ENCODE assay signal across 1 cellular context in the genomic region with DNA sequence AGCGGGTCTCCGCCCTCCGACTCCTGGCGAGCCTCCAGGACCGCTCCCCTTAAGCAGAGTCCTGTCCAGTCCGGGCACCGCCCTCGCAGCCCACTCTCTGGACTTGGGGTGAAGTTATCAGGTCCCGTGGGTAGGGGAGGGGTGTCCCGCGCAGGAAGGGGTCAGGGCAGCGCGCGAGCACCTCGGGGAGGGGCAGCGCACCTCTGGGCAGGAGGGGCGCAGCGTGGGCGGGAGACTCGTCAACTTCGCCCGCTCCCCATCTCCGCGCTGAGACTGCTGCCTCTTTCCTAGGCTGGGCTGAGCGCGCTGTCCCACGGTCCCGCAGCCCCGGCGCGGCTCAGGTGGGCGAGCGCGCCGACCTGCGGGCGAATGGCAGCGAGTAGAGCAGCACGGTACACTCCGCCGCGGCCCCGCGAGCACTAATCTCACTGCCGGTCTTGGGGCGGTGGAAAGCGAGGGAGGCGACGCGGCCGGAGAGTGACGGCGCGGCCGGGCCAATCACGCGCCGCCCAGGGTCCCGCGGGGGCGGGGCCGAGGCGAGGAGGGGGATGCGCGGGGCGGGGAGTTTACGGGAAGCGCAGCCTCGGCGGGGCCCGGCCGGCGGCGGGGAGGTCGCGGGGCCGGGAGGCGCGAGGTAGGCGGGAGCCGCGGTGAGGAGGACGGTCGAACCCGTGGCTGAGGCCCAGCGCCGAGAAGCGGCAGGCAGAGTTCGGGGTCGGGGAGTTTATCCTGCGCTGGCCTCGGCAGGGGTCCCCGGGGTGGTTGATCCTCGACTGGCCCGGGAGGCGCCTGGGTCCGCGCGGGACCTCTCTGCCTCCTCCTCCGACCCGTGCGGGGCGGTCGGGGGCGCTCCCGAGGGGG.
TF ChIP-seq lines count a peak whose summit lies in the region.

A gene (minus strand): TSS at position 421 of the 861 bp plus-strand sequence. CDS start 696 bp downstream, outside the sequence.

TF ChIP-seq in HEK293, 187 proteins besides CTCF, POLR2A, EP300 and RAD21 (continued from another document):
- TF ChIP-seq, protein P1, sequence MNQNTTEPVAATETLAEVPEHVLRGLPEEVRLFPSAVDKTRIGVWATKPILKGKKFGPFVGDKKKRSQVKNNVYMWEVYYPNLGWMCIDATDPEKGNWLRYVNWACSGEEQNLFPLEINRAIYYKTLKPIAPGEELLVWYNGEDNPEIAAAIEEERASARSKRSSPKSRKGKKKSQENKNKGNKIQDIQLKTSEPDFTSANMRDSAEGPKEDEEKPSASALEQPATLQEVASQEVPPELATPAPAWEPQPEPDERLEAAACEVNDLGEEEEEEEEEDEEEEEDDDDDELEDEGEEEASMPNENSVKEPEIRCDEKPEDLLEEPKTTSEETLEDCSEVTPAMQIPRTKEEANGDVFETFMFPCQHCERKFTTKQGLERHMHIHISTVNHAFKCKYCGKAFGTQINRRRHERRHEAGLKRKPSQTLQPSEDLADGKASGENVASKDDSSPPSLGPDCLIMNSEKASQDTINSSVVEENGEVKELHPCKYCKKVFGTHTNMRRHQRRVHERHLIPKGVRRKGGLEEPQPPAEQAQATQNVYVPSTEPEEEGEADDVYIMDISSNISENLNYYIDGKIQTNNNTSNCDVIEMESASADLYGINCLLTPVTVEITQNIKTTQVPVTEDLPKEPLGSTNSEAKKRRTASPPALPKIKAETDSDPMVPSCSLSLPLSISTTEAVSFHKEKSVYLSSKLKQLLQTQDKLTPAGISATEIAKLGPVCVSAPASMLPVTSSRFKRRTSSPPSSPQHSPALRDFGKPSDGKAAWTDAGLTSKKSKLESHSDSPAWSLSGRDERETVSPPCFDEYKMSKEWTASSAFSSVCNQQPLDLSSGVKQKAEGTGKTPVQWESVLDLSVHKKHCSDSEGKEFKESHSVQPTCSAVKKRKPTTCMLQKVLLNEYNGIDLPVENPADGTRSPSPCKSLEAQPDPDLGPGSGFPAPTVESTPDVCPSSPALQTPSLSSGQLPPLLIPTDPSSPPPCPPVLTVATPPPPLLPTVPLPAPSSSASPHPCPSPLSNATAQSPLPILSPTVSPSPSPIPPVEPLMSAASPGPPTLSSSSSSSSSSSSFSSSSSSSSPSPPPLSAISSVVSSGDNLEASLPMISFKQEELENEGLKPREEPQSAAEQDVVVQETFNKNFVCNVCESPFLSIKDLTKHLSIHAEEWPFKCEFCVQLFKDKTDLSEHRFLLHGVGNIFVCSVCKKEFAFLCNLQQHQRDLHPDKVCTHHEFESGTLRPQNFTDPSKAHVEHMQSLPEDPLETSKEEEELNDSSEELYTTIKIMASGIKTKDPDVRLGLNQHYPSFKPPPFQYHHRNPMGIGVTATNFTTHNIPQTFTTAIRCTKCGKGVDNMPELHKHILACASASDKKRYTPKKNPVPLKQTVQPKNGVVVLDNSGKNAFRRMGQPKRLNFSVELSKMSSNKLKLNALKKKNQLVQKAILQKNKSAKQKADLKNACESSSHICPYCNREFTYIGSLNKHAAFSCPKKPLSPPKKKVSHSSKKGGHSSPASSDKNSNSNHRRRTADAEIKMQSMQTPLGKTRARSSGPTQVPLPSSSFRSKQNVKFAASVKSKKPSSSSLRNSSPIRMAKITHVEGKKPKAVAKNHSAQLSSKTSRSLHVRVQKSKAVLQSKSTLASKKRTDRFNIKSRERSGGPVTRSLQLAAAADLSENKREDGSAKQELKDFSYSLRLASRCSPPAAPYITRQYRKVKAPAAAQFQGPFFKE (tag by site-specific recombination; IDR thresholded peaks at IDR 0.05; ENCODE audit: borderline replicate concordance), result peak; percentile 30; the same call in 1 of the 2 replicates
- TF ChIP-seq, protein P2, sequence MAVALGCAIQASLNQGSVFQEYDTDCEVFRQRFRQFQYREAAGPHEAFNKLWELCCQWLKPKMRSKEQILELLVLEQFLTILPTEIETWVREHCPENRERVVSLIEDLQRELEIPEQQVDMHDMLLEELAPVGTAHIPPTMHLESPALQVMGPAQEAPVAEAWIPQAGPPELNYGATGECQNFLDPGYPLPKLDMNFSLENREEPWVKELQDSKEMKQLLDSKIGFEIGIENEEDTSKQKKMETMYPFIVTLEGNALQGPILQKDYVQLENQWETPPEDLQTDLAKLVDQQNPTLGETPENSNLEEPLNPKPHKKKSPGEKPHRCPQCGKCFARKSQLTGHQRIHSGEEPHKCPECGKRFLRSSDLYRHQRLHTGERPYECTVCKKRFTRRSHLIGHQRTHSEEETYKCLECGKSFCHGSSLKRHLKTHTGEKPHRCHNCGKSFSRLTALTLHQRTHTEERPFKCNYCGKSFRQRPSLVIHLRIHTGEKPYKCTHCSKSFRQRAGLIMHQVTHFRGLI (tag by site-specific recombination; IDR thresholded peaks at IDR 0.05), result 0 out of 2 replicates have a peak, but pooled peaks have one; percentile 15
- TF ChIP-seq, protein P3, sequence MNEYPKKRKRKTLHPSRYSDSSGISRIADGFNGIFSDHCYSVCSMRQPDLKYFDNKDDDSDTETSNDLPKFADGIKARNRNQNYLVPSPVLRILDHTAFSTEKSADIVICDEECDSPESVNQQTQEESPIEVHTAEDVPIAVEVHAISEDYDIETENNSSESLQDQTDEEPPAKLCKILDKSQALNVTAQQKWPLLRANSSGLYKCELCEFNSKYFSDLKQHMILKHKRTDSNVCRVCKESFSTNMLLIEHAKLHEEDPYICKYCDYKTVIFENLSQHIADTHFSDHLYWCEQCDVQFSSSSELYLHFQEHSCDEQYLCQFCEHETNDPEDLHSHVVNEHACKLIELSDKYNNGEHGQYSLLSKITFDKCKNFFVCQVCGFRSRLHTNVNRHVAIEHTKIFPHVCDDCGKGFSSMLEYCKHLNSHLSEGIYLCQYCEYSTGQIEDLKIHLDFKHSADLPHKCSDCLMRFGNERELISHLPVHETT (tag by site-specific recombination; IDR thresholded peaks at IDR 0.05), result no peak
- peak; percentile 34 for TF ChIP-seq GLIS1 (tag by site-specific recombination; IDR thresholded peaks at IDR 0.05)
- peak; percentile 60; the same call in 1 of the 2 replicates for TF ChIP-seq ZFP37 (tag by site-specific recombination; IDR thresholded peaks at IDR 0.05)
- 0 out of 2 replicates have a peak, but pooled peaks have one; percentile 20 for TF ChIP-seq OVOL3 (tag by site-specific recombination; IDR thresholded peaks at IDR 0.05)
- TF ChIP-seq ZNF302 (tag by site-specific recombination; IDR thresholded peaks at IDR 0.05; ENCODE audit: low read depth), result no peak
- no peak for TF ChIP-seq ZNF140 (tag by site-specific recombination; IDR thresholded peaks at IDR 0.05)
- no peak for TF ChIP-seq ZNF221 (tag by site-specific recombination; IDR thresholded peaks at IDR 0.05; ENCODE audit: borderline replicate concordance)
- TF ChIP-seq, protein P4, sequence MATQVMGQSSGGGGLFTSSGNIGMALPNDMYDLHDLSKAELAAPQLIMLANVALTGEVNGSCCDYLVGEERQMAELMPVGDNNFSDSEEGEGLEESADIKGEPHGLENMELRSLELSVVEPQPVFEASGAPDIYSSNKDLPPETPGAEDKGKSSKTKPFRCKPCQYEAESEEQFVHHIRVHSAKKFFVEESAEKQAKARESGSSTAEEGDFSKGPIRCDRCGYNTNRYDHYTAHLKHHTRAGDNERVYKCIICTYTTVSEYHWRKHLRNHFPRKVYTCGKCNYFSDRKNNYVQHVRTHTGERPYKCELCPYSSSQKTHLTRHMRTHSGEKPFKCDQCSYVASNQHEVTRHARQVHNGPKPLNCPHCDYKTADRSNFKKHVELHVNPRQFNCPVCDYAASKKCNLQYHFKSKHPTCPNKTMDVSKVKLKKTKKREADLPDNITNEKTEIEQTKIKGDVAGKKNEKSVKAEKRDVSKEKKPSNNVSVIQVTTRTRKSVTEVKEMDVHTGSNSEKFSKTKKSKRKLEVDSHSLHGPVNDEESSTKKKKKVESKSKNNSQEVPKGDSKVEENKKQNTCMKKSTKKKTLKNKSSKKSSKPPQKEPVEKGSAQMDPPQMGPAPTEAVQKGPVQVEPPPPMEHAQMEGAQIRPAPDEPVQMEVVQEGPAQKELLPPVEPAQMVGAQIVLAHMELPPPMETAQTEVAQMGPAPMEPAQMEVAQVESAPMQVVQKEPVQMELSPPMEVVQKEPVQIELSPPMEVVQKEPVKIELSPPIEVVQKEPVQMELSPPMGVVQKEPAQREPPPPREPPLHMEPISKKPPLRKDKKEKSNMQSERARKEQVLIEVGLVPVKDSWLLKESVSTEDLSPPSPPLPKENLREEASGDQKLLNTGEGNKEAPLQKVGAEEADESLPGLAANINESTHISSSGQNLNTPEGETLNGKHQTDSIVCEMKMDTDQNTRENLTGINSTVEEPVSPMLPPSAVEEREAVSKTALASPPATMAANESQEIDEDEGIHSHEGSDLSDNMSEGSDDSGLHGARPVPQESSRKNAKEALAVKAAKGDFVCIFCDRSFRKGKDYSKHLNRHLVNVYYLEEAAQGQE (tag by site-specific recombination; IDR thresholded peaks at IDR 0.05), result no peak; the same call in 1 of the 2 replicates
- TF ChIP-seq ZNF548 (tag by site-specific recombination; IDR thresholded peaks at IDR 0.05), result no peak
- peak; percentile 85 for TF ChIP-seq ZNF341 (tag by site-specific recombination; IDR thresholded peaks at IDR 0.05; ENCODE audit: low read depth)
- TF ChIP-seq, protein P5, sequence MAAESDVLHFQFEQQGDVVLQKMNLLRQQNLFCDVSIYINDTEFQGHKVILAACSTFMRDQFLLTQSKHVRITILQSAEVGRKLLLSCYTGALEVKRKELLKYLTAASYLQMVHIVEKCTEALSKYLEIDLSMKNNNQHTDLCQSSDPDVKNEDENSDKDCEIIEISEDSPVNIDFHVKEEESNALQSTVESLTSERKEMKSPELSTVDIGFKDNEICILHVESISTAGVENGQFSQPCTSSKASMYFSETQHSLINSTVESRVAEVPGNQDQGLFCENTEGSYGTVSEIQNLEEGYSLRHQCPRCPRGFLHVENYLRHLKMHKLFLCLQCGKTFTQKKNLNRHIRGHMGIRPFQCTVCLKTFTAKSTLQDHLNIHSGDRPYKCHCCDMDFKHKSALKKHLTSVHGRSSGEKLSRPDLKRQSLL (tag by site-specific recombination; IDR thresholded peaks at IDR 0.05), result no peak
- TF ChIP-seq YY2 (tag by site-specific recombination; IDR thresholded peaks at IDR 0.05), result no peak
- TF ChIP-seq, protein P6, sequence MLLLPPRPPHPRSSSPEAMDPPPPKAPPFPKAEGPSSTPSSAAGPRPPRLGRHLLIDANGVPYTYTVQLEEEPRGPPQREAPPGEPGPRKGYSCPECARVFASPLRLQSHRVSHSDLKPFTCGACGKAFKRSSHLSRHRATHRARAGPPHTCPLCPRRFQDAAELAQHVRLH (tag by site-specific recombination; IDR thresholded peaks at IDR 0.05), result no peak
- TF ChIP-seq ZNF394 (tag by site-specific recombination; IDR thresholded peaks at IDR 0.05; ENCODE audit: borderline replicate concordance), result 0 out of 2 replicates have a peak, but pooled peaks have one; percentile 39
- TF ChIP-seq ZNF121 (tag by site-specific recombination; IDR thresholded peaks at IDR 0.05), result peak; percentile 66; the same call in 1 of the 2 replicates
- TF ChIP-seq, protein P7, sequence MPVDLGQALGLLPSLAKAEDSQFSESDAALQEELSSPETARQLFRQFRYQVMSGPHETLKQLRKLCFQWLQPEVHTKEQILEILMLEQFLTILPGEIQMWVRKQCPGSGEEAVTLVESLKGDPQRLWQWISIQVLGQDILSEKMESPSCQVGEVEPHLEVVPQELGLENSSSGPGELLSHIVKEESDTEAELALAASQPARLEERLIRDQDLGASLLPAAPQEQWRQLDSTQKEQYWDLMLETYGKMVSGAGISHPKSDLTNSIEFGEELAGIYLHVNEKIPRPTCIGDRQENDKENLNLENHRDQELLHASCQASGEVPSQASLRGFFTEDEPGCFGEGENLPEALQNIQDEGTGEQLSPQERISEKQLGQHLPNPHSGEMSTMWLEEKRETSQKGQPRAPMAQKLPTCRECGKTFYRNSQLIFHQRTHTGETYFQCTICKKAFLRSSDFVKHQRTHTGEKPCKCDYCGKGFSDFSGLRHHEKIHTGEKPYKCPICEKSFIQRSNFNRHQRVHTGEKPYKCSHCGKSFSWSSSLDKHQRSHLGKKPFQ (tag by site-specific recombination; IDR thresholded peaks at IDR 0.05), result no peak
- peak; percentile 65 for TF ChIP-seq ZXDB (tag by site-specific recombination; IDR thresholded peaks at IDR 0.05)
- no peak for TF ChIP-seq ZNF701 (tag by site-specific recombination; IDR thresholded peaks at IDR 0.05)
- TF ChIP-seq KLF7 (tag by site-specific recombination; IDR thresholded peaks at IDR 0.05; ENCODE audit: borderline replicate concordance), result 0 out of 2 replicates have a peak, but pooled peaks have one; percentile 65
- TF ChIP-seq KLF16 (tag by site-specific recombination; IDR thresholded peaks at IDR 0.05), result peak; percentile 76
- TF ChIP-seq MEIS1 (CRISPR knock-in tag; IDR thresholded peaks at IDR 0.05; ENCODE audit: borderline replicate concordance), result no peak
- no peak for TF ChIP-seq ZNF549 (tag by site-specific recombination; IDR thresholded peaks at IDR 0.05)
- no peak; the same call in 1 of the 2 replicates for TF ChIP-seq ZNF2 (tag by site-specific recombination; IDR thresholded peaks at IDR 0.05)
- TF ChIP-seq ZBTB20 (tag by site-specific recombination; IDR thresholded peaks at IDR 0.05), result peak; percentile 93
- no peak for TF ChIP-seq ZNF664 (tag by site-specific recombination; IDR thresholded peaks at IDR 0.05)
- peak; percentile 92 for TF ChIP-seq ZNF501 (tag by site-specific recombination; IDR thresholded peaks at IDR 0.05)
- peak; percentile 81 for TF ChIP-seq ZNF423 (tag by site-specific recombination; IDR thresholded peaks at IDR 0.05)
- peak; percentile 91 for TF ChIP-seq ZEB2 (tag by site-specific recombination; IDR thresholded peaks at IDR 0.05)
